8 cellular contexts compared by ENCODE assay signal in the genomic region with DNA sequence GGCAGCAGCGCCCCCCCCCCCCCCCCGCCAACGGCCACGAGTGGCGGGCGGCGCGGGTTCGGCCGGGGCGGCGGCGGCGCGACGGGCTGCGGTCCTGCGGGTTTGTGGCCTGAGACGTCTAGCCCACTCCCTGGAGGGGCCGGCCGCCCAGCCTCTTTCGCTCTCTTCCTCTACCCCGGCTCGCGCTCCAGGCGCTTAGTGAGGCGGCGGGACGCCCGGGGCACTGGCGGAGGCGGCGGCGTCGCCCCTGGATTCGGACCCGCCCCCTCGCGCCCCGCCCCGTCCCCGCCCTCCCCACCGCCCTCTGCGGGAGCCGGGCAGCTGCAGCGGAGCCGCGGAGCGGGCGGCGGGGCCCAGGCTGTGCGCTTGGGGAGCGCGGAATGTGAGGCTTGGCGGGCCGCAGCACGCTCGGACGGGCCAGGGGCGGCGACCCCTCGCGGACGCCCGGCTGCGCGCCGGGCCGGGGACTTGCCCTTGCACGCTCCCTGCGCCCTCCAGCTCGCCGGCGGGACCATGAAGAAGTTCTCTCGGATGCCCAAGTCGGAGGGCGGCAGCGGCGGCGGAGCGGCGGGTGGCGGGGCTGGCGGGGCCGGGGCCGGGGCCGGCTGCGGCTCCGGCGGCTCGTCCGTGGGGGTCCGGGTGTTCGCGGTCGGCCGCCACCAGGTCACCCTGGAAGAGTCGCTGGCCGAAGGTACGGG. TPM values are rescaled to one million over a fixed set of nuclear protein-coding genes. Genes with fewer than 3 reads are reported as not detected.
DNase-seq lines count a peak whose midpoint lies in the region; ATAC-seq, FAIRE-seq and TF ChIP-seq lines count a peak whose summit lies in the region.

A gene (plus strand): TSS at position 320 of the 698 bp plus-strand sequence. CDS start 194 bp downstream, at position 514.

- H3F3A ChIP-seq in MM.1S (ENCODE audit: insufficient read depth, low read length) = 0 out of 2 replicates have a peak, but pooled peaks cover 4% of the 10 kb centered on the region

- DNase-seq in GM12864 (ENCODE audit: low read depth) (no peak), H54 (ENCODE audit: insufficient read length, low spot score) (peak; percentile 61), MM.1S (peak; percentile 79), T-helper 9 cell (peak; percentile 74), astrocyte of the hippocampus (ENCODE audit: low read depth, low spot score) (peak; percentile 92), hippocampal formation (lab: John Stamatoyannopoulos, UW) (peak; percentile 60 to 91), sciatic nerve (ENCODE audit: low spot score) (peak; percentile 88), inferior parietal cortex (ENCODE audit: extremely low spot score) (no peak)

- H3K4me1 ChIP-seq in MM.1S (ENCODE audit: low read length) = peaks cover 19% of the 10 kb centered on the region

- no peaks in the 10 kb centered on the region for H4K20me1 ChIP-seq in MM.1S (ENCODE audit: insufficient read depth, low read length)

- H3K36me3 ChIP-seq in MM.1S (replicated peaks; ENCODE audit: insufficient read depth, low read length) = no peaks in the 10 kb centered on the region

- peak within 1 kb of the TSS; percentile 90 for H3K4me2 ChIP-seq in MM.1S (ENCODE audit: low read depth, low read length)

- H3K9me3 ChIP-seq in MM.1S (replicated peaks; ENCODE audit: insufficient read depth, low read length) = no peaks in the 10 kb centered on the region

- intact Hi-C loops in sciatic nerve (cut with DNase I) = no loop called here

- TF ChIP-seq CTCF in GM12864 (IDR thresholded peaks at IDR 0.05; ENCODE audit: low read depth, low read length, missing control alignments) (no peak), MM.1S (IDR thresholded peaks at IDR 0.05; ENCODE audit: low read length) (no peak)

- no peak for FAIRE-seq in H54 (lab: Jason Lieb, UNC)

- H3K9ac ChIP-seq in MM.1S (ENCODE audit: low read length) = peak within 1 kb of the TSS; percentile 85

- peak within 1 kb of the TSS; percentile 77 for H2AFZ ChIP-seq in MM.1S (ENCODE audit: low read length)

- peak within 1 kb of the TSS; percentile 71 for H3K27ac ChIP-seq in MM.1S (ENCODE audit: low read length)

- no peaks in the 10 kb centered on the region for H3K9me2 ChIP-seq in MM.1S (replicated peaks; ENCODE audit: insufficient read depth, low read length)

- ATAC-seq in sciatic nerve = peak; percentile 78

- TF ChIP-seq POLR2A in H54 (IDR thresholded peaks at IDR 0.05; ENCODE audit: low read depth, low read length) = peak; percentile 71

- no peaks in the 10 kb centered on the region for H3K27me3 ChIP-seq in MM.1S (replicated peaks; ENCODE audit: insufficient read depth, low read length)

- peaks cover 39% of the 10 kb centered on the region for H3K79me2 ChIP-seq in MM.1S (ENCODE audit: low read length)

- peak within 1 kb of the TSS; percentile 76 for H3K4me3 ChIP-seq in GM12864 (ENCODE audit: low read depth, low read length)
- H3K4me3 ChIP-seq in MM.1S (ENCODE audit: low read length) = peak within 1 kb of the TSS; percentile 86

RNA-seq across cellular contexts. Expression of the gene that starts here (rescaled TPM):
- total RNA-seq in sciatic nerve = 92.9 TPM

Comparison
In these comparisons a context has a peak if more than half of its experiments do, and no peak if none do; other contexts are left out.
1. DNase-seq: peak in H54 (single experiment), MM.1S (single experiment), T-helper 9 cell (single experiment), astrocyte of the hippocampus (single experiment), hippocampal formation (2 of 2) and sciatic nerve (single experiment); none in GM12864 (single experiment) and inferior parietal cortex (single experiment).